Comparison of ENCODE assay signal across 16 cellular contexts in genomic region chr5:57429513-57430120, GRCh38. TPM values are rescaled to one million over a fixed set of nuclear protein-coding genes. Genes with fewer than 3 reads are reported as not detected.
"Had no signal": no experiment of that assay in that cellular context is flagged by ENCODE, and none has a peak within 500 bp of the region (broad histone marks: within the 10 kb centered on the region; RNA-seq: fewer than 3 reads in every experiment).

No MANE protein-coding gene starts in this region.

- H3K4me1 Mint-ChIP-seq: activated naive CD4-positive, alpha-beta T cell treated with anti-CD3 and anti-CD28 coated beads, Interleukin-2, amount 10 ng/mL, durations not matched to agents 7 days and 5 days; activated T-helper 17 cell treated with anti-CD3 and anti-CD28 coated beads, Interleukin-2, amount 50 U/mL, for 72 hours; naive thymus-derived CD8-positive, alpha-beta T cell had no signal

- H3K27ac ChIP-seq: gastroesophageal sphincter, stomach, thoracic aorta, uterus had no signal

- H3K9me3 Mint-ChIP-seq: activated naive CD4-positive, alpha-beta T cell treated with anti-CD3 and anti-CD28 coated beads, Interleukin-2, amount 10 ng/mL, durations not matched to agents 7 days and 5 days; activated T-helper 17 cell treated with anti-CD3 and anti-CD28 coated beads, Interleukin-2, amount 50 U/mL, for 72 hours; naive thymus-derived CD8-positive, alpha-beta T cell had no signal

- DNase-seq: activated CD4-positive, alpha-beta T cell treated with anti-CD3 and anti-CD28 coated beads for 48 hours; activated naive CD4-positive, alpha-beta T cell treated with anti-CD3 and anti-CD28 coated beads, Interleukin-2, amount 10 ng/mL, durations not matched to agents 7 days and 5 days; central memory CD4-positive, alpha-beta T cell; effector memory CD4-positive, alpha-beta T cell; kidney glomerular epithelial cell; mucosa of descending colon; naive thymus-derived CD8-positive, alpha-beta T cell; stimulated activated CD4-positive, alpha-beta T cell treated with anti-CD3 and anti-CD28 coated beads, Interleukin-2, amount 100 ng/mL, for 48 hours; stimulated activated CD8-positive, alpha-beta memory T cell treated with anti-CD3 and anti-CD28 coated beads, Interleukin-4, amount 100 ng/mL, for 48 hours; stomach; uterus had no signal

- H3K4me1 ChIP-seq: gastroesophageal sphincter, uterus had no signal

- H3K36me3 ChIP-seq: gastroesophageal sphincter, stomach, thoracic aorta, uterus had no signal

- H3K9me3 ChIP-seq: gastroesophageal sphincter, mucosa of descending colon, stomach, thoracic aorta, uterus had no signal

- ATAC-seq: activated T-helper 17 cell treated with anti-CD3 and anti-CD28 coated beads, Interleukin-2, amount 50 U/mL, for 72 hours; gastroesophageal sphincter; mucosa of descending colon; naive thymus-derived CD8-positive, alpha-beta T cell had no signal

- H3K4me3 ChIP-seq: gastroesophageal sphincter, mucosa of descending colon, stomach, thoracic aorta, uterus had no signal

- H3K27ac Mint-ChIP-seq: activated naive CD4-positive, alpha-beta T cell treated with anti-CD3 and anti-CD28 coated beads, Interleukin-2, amount 10 ng/mL, durations not matched to agents 7 days and 5 days; activated T-helper 17 cell treated with anti-CD3 and anti-CD28 coated beads, Interleukin-2, amount 50 U/mL, for 72 hours; naive thymus-derived CD8-positive, alpha-beta T cell had no signal

- H3K27me3 ChIP-seq: gastroesophageal sphincter, stomach, uterus had no signal

- H3K36me3 Mint-ChIP-seq: activated naive CD4-positive, alpha-beta T cell treated with anti-CD3 and anti-CD28 coated beads, Interleukin-2, amount 10 ng/mL, durations not matched to agents 7 days and 5 days; naive thymus-derived CD8-positive, alpha-beta T cell had no signal

- H3K4me3 Mint-ChIP-seq: activated naive CD4-positive, alpha-beta T cell treated with anti-CD3 and anti-CD28 coated beads, Interleukin-2, amount 10 ng/mL, durations not matched to agents 7 days and 5 days; activated T-helper 17 cell treated with anti-CD3 and anti-CD28 coated beads, Interleukin-2, amount 50 U/mL, for 72 hours; naive thymus-derived CD8-positive, alpha-beta T cell had no signal

RNA-seq across cellular contexts. Expression of gene ACTBL2, which starts 53.0 kb away (rescaled TPM):
- total RNA-seq: activated T-helper 17 cell treated with anti-CD3 and anti-CD28 coated beads, Interleukin-2, amount 50 U/mL, for 72 hours; lung microvascular endothelial cell; mucosa of descending colon; naive thymus-derived CD8-positive, alpha-beta T cell; osteocyte; stomach; thoracic aorta; uterus had no signal
- polyA plus RNA-seq: naive thymus-derived CD8-positive, alpha-beta T cell had no signal
